Comparison of ENCODE assay signal across 29 cellular contexts in the genomic region with DNA sequence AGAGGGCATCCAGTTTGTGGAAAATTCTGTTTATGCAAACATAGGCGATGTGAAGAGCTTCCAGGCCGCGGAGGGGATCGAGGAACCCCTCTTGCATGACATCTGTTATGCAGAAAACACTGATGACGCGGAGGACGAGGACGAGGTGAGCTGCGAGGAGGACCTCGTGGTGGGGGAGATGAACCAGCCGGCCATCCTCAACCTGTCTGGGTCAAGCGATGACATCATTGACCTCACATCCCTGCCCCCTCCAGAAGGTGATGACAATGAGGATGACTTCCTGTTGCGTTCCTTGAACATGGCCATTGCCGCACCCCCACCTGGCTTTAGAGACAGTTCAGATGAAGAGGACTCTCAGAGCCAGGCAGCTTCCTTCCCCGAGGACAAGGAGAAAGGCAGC.
"Had no signal": no experiment of that assay in that cellular context is flagged by ENCODE, and none has a peak within 500 bp of the region (broad histone marks: within the 10 kb centered on the region; RNA-seq: fewer than 3 reads in every experiment).

No MANE protein-coding gene starts in this region.

- H3K4me3 Mint-ChIP-seq: stimulated activated effector memory CD8-positive, alpha-beta T cell treated with anti-CD3 and anti-CD28 coated beads, Interleukin-12 subunit alpha, Interleukin-12 subunit beta, amount 100 ng/mL, for 72 hours; stimulated activated memory B cell treated with anti-CD40 and anti-IgM and Interleukin-4, amounts not matched to agents 10 μg/mL and 1 μg/mL and 100 μg/mL, for 72 hours; stimulated activated naive B cell treated with anti-CD40 and anti-IgM and Interleukin-4, amounts not matched to agents 10 μg/mL and 1 μg/mL and 100 μg/mL, for 72 hours; stimulated activated naive CD8-positive, alpha-beta T cell treated with anti-CD3 and anti-CD28 coated beads, Interleukin-15, amount 100 ng/mL, for 72 hours; stimulated activated naive CD8-positive, alpha-beta T cell treated with anti-CD3 and anti-CD28 coated beads, Interleukin-15, Interleukin-2, amounts not matched to agents 100 ng/mL and 50 ng/mL, for 24 hours; type B pancreatic cell had no signal

- H3K27ac ChIP-seq: stomach, suprapubic skin, testis, thoracic aorta, thyroid gland, tibial artery, tibial nerve, transverse colon, upper lobe of left lung, upper lobe of right lung, uterus, vagina had no signal

- H3K27ac Mint-ChIP-seq: stimulated activated effector memory CD8-positive, alpha-beta T cell treated with anti-CD3 and anti-CD28 coated beads, Interleukin-12 subunit alpha, Interleukin-12 subunit beta, amount 100 ng/mL, for 72 hours; stimulated activated memory B cell treated with anti-CD40 and anti-IgM and Interleukin-4, amounts not matched to agents 10 μg/mL and 1 μg/mL and 100 μg/mL, for 72 hours; stimulated activated naive B cell treated with anti-CD40 and anti-IgM and Interleukin-4, amounts not matched to agents 10 μg/mL and 1 μg/mL and 100 μg/mL, for 72 hours; stimulated activated naive CD8-positive, alpha-beta T cell treated with anti-CD3 and anti-CD28 coated beads, Interleukin-15, Interleukin-2, amounts not matched to agents 100 ng/mL and 50 ng/mL, for 24 hours; type B pancreatic cell had no signal

- H3K36me3 Mint-ChIP-seq: stimulated activated effector memory CD8-positive, alpha-beta T cell treated with anti-CD3 and anti-CD28 coated beads, Interleukin-12 subunit alpha, Interleukin-12 subunit beta, amount 100 ng/mL, for 72 hours; stimulated activated memory B cell treated with anti-CD40 and anti-IgM and Interleukin-4, amounts not matched to agents 10 μg/mL and 1 μg/mL and 100 μg/mL, for 72 hours; stimulated activated naive B cell treated with anti-CD40 and anti-IgM and Interleukin-4, amounts not matched to agents 10 μg/mL and 1 μg/mL and 100 μg/mL, for 72 hours; type B pancreatic cell had no signal

- H3K27me3 ChIP-seq: stomach, suprapubic skin, testis, thyroid gland, tibial artery, tibial nerve, transverse colon, upper lobe of left lung, upper lobe of right lung, uterus, vagina had no signal

- DNase-seq: stimulated activated CD4-positive, alpha-beta T cell treated with anti-CD3 and anti-CD28 coated beads, Interleukin-2, amount 100 ng/mL, for 48 hours; stimulated activated CD4-positive, alpha-beta T cell treated with anti-CD3 and anti-CD28 coated beads, Interleukin-4, amount 100 ng/mL, for 1 hour; stimulated activated CD4-positive, alpha-beta T cell treated with anti-CD3 and anti-CD28 coated beads, Interleukin-4, amount 100 ng/mL, for 24 hours; stimulated activated CD4-positive, alpha-beta T cell treated with anti-CD3 and anti-CD28 coated beads, Interleukin-4, amount 100 ng/mL, for 4 hours; stimulated activated CD8-positive, alpha-beta memory T cell treated with anti-CD3 and anti-CD28 coated beads, Interleukin-4, amount 100 ng/mL, for 48 hours; stimulated activated naive B cell treated with anti-CD40 and anti-IgM and Interleukin-4, amounts not matched to agents 10 μg/mL and 1 μg/mL and 100 μg/mL, for 72 hours; stimulated activated naive CD4-positive, alpha-beta T cell; stimulated activated naive CD4-positive, alpha-beta T cell treated with Interleukin-2 at 50 U/mL for 16 hours; stimulated activated naive CD8-positive, alpha-beta T cell treated with anti-CD3 and anti-CD28 coated beads, Interleukin-15, amount 100 ng/mL, for 72 hours; stimulated activated naive CD8-positive, alpha-beta T cell treated with anti-CD3 and anti-CD28 coated beads, Interleukin-15, Interleukin-2, amounts not matched to agents 100 U/mL and 50 U/mL, for 24 hours; stomach; substantia nigra; testis; thyroid gland; tibial artery; transverse colon; trophoblast cell; upper lobe of left lung; upper lobe of right lung; uterus had no signal

- H3K9me3 Mint-ChIP-seq: stimulated activated effector memory CD8-positive, alpha-beta T cell treated with anti-CD3 and anti-CD28 coated beads, Interleukin-12 subunit alpha, Interleukin-12 subunit beta, amount 100 ng/mL, for 72 hours; stimulated activated memory B cell treated with anti-CD40 and anti-IgM and Interleukin-4, amounts not matched to agents 10 μg/mL and 1 μg/mL and 100 μg/mL, for 72 hours; stimulated activated naive B cell treated with anti-CD40 and anti-IgM and Interleukin-4, amounts not matched to agents 10 μg/mL and 1 μg/mL and 100 μg/mL, for 72 hours; stimulated activated naive CD8-positive, alpha-beta T cell treated with anti-CD3 and anti-CD28 coated beads, Interleukin-15, amount 100 ng/mL, for 72 hours; stimulated activated naive CD8-positive, alpha-beta T cell treated with anti-CD3 and anti-CD28 coated beads, Interleukin-15, Interleukin-2, amounts not matched to agents 100 ng/mL and 50 ng/mL, for 24 hours; type B pancreatic cell had no signal

- H3K9me3 ChIP-seq: stomach, suprapubic skin, testis, thoracic aorta, thyroid gland, tibial nerve, transverse colon, upper lobe of left lung, upper lobe of right lung, uterus, vagina had no signal

- H3K4me3 ChIP-seq: stomach, suprapubic skin, testis, thoracic aorta, thyroid gland, tibial artery, tibial nerve, transverse colon, upper lobe of left lung, upper lobe of right lung, uterus, vagina had no signal

- H3K4me1 ChIP-seq: stomach, suprapubic skin, testis, thyroid gland, tibial artery, tibial nerve, transverse colon, upper lobe of left lung, upper lobe of right lung, uterus, vagina had no signal

- ATAC-seq: stimulated activated effector memory CD8-positive, alpha-beta T cell treated with anti-CD3 and anti-CD28 coated beads, Interleukin-12 subunit alpha, Interleukin-12 subunit beta, amount 100 ng/mL, for 72 hours; stimulated activated memory B cell treated with anti-CD40 and anti-IgM and Interleukin-4, amounts not matched to agents 10 μg/mL and 1 μg/mL and 100 μg/mL, for 72 hours; stimulated activated naive B cell treated with anti-CD40 and anti-IgM and Interleukin-4, amounts not matched to agents 10 μg/mL and 1 μg/mL and 100 μg/mL, for 72 hours; stimulated activated naive CD8-positive, alpha-beta T cell treated with anti-CD3 and anti-CD28 coated beads, Interleukin-15, amount 100 ng/mL, for 72 hours; stimulated activated naive CD8-positive, alpha-beta T cell treated with anti-CD3 and anti-CD28 coated beads, Interleukin-15, Interleukin-2, amounts not matched to agents 100 U/mL and 50 U/mL, for 24 hours; upper lobe of right lung had no signal

- H3K36me3 ChIP-seq: stomach, suprapubic skin, thoracic aorta, thyroid gland, tibial artery, tibial nerve, transverse colon, upper lobe of left lung, upper lobe of right lung, uterus, vagina had no signal

- H3K27me3 Mint-ChIP-seq: stimulated activated naive CD8-positive, alpha-beta T cell treated with anti-CD3 and anti-CD28 coated beads, Interleukin-15, Interleukin-2, amounts not matched to agents 100 ng/mL and 50 ng/mL, for 24 hours had no signal

- FAIRE-seq: urothelium cell line had no signal

- H3K4me1 Mint-ChIP-seq: stimulated activated effector memory CD8-positive, alpha-beta T cell treated with anti-CD3 and anti-CD28 coated beads, Interleukin-12 subunit alpha, Interleukin-12 subunit beta, amount 100 ng/mL, for 72 hours; stimulated activated naive CD8-positive, alpha-beta T cell treated with anti-CD3 and anti-CD28 coated beads, Interleukin-15, amount 100 ng/mL, for 72 hours had no signal
